Comparison of ENCODE assay signal across 15 cellular contexts in the genomic region with DNA sequence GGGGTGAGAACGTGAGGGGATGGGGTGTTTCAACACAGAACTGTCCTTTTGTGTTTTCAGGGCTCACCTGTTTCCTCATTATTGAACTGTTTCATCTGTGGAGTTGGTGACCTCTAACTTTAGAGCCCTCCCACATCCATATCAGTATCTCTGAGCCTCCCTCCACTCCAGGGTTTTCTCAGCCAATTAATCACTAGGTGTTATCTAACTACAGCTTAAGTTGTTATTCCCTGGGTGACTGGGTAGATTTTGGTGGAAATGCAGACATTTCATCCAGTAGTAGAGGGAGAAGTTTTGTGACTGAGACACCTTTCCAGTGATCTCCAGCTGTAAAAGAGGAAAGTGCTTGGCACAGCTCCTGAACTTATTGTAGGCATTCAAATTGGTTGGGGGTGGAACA. TPM values are rescaled to one million over a fixed set of nuclear protein-coding genes. Genes with fewer than 3 reads are reported as not detected.
"Had no signal": no experiment of that assay in that cellular context is flagged by ENCODE, and none has a peak within 500 bp of the region (broad histone marks: within the 10 kb centered on the region; RNA-seq: fewer than 3 reads in every experiment).

No MANE protein-coding gene starts in this region.

- H3K9me3 Mint-ChIP-seq: activated T-helper 2 cell treated with anti-CD3 and anti-CD28 coated beads, Interferon-gamma antibody, Interleukin-2, Interleukin-4, amounts not matched to agents 10 μg/mL and 5 μg/mL and 100 μg/mL, durations not matched to agents 14 hours and 24 hours and 36 hours; endodermal cell had no signal

- ATAC-seq: activated CD4-positive, CD25-positive, alpha-beta regulatory T cell treated with anti-CD3 and anti-CD28 coated beads, Interleukin-2, amount 50 U/mL, for 24 hours; left colon; lower lobe of right lung had no signal

- DNase-seq: activated CD8-positive, alpha-beta memory T cell treated with anti-CD3 and anti-CD28 coated beads, Interleukin-2, amount 50 U/mL, for 48 hours; endodermal cell; left colon; lower lobe of right lung; midbrain; SIG-M5; sigmoid colon; spleen; stimulated activated CD4-positive, alpha-beta T cell treated with anti-CD3 and anti-CD28 coated beads, Interleukin-1b, Interleukin-23, amount 100 ng/mL, for 48 hours; T-helper 2 cell had no signal

- H3K4me3 Mint-ChIP-seq: endodermal cell had no signal

- H3K27ac Mint-ChIP-seq: activated T-helper 2 cell treated with anti-CD3 and anti-CD28 coated beads, Interferon-gamma antibody, Interleukin-2, Interleukin-4, amounts not matched to agents 10 μg/mL and 5 μg/mL and 100 μg/mL, durations not matched to agents 14 hours and 24 hours and 36 hours; endodermal cell had no signal

RNA-seq across cellular contexts. Expression of gene PPP3R2, which starts 23.7 kb away (rescaled TPM):
- total RNA-seq: activated T-helper 2 cell treated with anti-CD3 and anti-CD28 coated beads, Interferon-gamma antibody, Interleukin-2, Interleukin-4, amounts not matched to agents 10 μg/mL and 5 μg/mL and 100 μg/mL, durations not matched to agents 14 hours and 24 hours and 36 hours; dermis microvascular lymphatic vessel endothelial cell; endodermal cell; epithelial cell of proximal tubule; lower lobe of right lung; myocyte; sigmoid colon had no signal
